12 cellular contexts compared by ENCODE assay signal in genomic region chr20:36666181-36666740, GRCh38. TPM values are rescaled to one million over a fixed set of nuclear protein-coding genes. Genes with fewer than 3 reads are reported as not detected.
DNase-seq lines count a peak whose midpoint lies in the region; ATAC-seq and TF ChIP-seq lines count a peak whose summit lies in the region.
"Had no signal": no experiment of that assay in that cellular context is flagged by ENCODE, and none has a peak within 500 bp of the region (broad histone marks: within the 10 kb centered on the region; RNA-seq: fewer than 3 reads in every experiment).

No MANE protein-coding gene starts in this region.

- H3K36me3 ChIP-seq in endodermal cell (ENCODE audit: control insufficient read depth, insufficient read depth, low read length) = peaks cover 15% of the 10 kb centered on the region

- no peak overlapping the region for H3K27ac Mint-ChIP-seq in activated CD4-positive, alpha-beta T cell treated with anti-CD3 and anti-CD28 coated beads, Interleukin-2, amount 10 ng/mL, durations not matched to agents 24 days and 14 days
- H3K27ac Mint-ChIP-seq in endodermal cell = peak overlapping the region; percentile 38
- H3K27ac Mint-ChIP-seq: CD14-positive monocyte had no signal

- H3K4me3 Mint-ChIP-seq in activated CD4-positive, alpha-beta T cell treated with anti-CD3 and anti-CD28 coated beads, Interleukin-2, amount 10 ng/mL, durations not matched to agents 24 days and 14 days = no peak overlapping the region
- H3K4me3 Mint-ChIP-seq in endodermal cell = no peak overlapping the region
- H3K4me3 Mint-ChIP-seq: CD14-positive monocyte had no signal

- intact Hi-C loops in activated CD4-positive, alpha-beta T cell treated with anti-CD3 and anti-CD28 coated beads, Interleukin-2, amount 10 ng/mL, durations not matched to agents 24 days and 14 days (cut with micrococcal nuclease) = no loop called here

- no peaks in the 10 kb centered on the region for H3K9me3 ChIP-seq in endodermal cell (ENCODE audit: control insufficient read depth, low read length)

- H3K9ac ChIP-seq in endodermal cell (ENCODE audit: extremely low read depth, low read length, poor library complexity, severe bottlenecking) = no peak overlapping the region
- H3K9ac ChIP-seq: parathyroid adenoma had no signal

- no peak for ATAC-seq in GM21447 (IDR thresholded peaks at IDR 0.05; ENCODE audit: unreplicated experiment)

- no peaks in the 10 kb centered on the region for H3K27me3 ChIP-seq in endodermal cell (ENCODE audit: control insufficient read depth, insufficient read depth, low read length, poor library complexity, severe bottlenecking)

- no peaks in the 10 kb centered on the region for H3K27me3 Mint-ChIP-seq in activated CD4-positive, alpha-beta T cell treated with anti-CD3 and anti-CD28 coated beads, Interleukin-2, amount 10 ng/mL, durations not matched to agents 24 days and 14 days
- no peaks in the 10 kb centered on the region for H3K27me3 Mint-ChIP-seq in endodermal cell (ENCODE audit: insufficient read depth)

- TF ChIP-seq CTCF in endodermal cell (conservative IDR thresholded peaks at IDR 0.05) (peak; percentile 45), retinal pigment epithelial cell (conservative IDR thresholded peaks at IDR 0.05; ENCODE audit: low read depth, low read length) (peak; percentile 18)

- peak; percentile 62 for DNase-seq in activated CD4-positive, alpha-beta T cell treated with anti-CD3 and anti-CD28 coated beads, Interleukin-2, amount 10 ng/mL, durations not matched to agents 24 days and 14 days
- no peak for DNase-seq in activated CD4-positive, alpha-beta T cell treated with anti-CD3 and anti-CD28 coated beads, Interleukin-2, amount 50 U/mL, for 1 hour
- DNase-seq in NCI-H526 treated with DMSO at 0.1 percent for 48 hours (lab: John Stamatoyannopoulos, UW) (peak; percentile 78), endodermal cell (no peak), retinal pigment epithelial cell (ENCODE audit: low read depth) (no peak), dedifferentiated amniotic fluid mesenchymal stem cell (ENCODE audit: extremely low spot score) (no peak), NCI-H1694 treated with DMSO at 0.1 percent for 48 hours (lab: John Stamatoyannopoulos, UW) (no peak)
- DNase-seq: anterior cingulate cortex, NCI-H2029 had no signal

- peaks cover 19% of the 10 kb centered on the region for H3K36me3 Mint-ChIP-seq in activated CD4-positive, alpha-beta T cell treated with anti-CD3 and anti-CD28 coated beads, Interleukin-2, amount 10 ng/mL, durations not matched to agents 24 days and 14 days (ENCODE audit: low read depth)
- H3K36me3 Mint-ChIP-seq in endodermal cell (ENCODE audit: low read depth) = peaks cover 27% of the 10 kb centered on the region

- no peak overlapping the region for H3K27ac ChIP-seq in endodermal cell (ENCODE audit: low read depth, low read length)
- H3K27ac ChIP-seq: parathyroid adenoma had no signal

- no peak overlapping the region for H3K4me3 ChIP-seq in endodermal cell (ENCODE audit: low read length)
- H3K4me3 ChIP-seq in retinal pigment epithelial cell (ENCODE audit: low read length) = no peak overlapping the region

- peaks cover under 1% of the 10 kb centered on the region for H3K4me1 Mint-ChIP-seq in activated CD4-positive, alpha-beta T cell treated with anti-CD3 and anti-CD28 coated beads, Interleukin-2, amount 10 ng/mL, durations not matched to agents 24 days and 14 days
- no peaks in the 10 kb centered on the region for H3K4me1 Mint-ChIP-seq in endodermal cell

- H3K9me3 Mint-ChIP-seq in activated CD4-positive, alpha-beta T cell treated with anti-CD3 and anti-CD28 coated beads, Interleukin-2, amount 10 ng/mL, durations not matched to agents 24 days and 14 days = no peaks in the 10 kb centered on the region
- no peaks in the 10 kb centered on the region for H3K9me3 Mint-ChIP-seq in endodermal cell
- H3K9me3 Mint-ChIP-seq: CD14-positive monocyte had no signal

- WGBS in endodermal cell (ENCODE audit: insufficient coverage in 1 of 2, insufficient read length in 1 of 2), 2 experiments = 79 to 91% methylated on average over 2 to 4 of the region's 4 CpGs

- no peaks in the 10 kb centered on the region for H3K4me1 ChIP-seq in endodermal cell (ENCODE audit: control insufficient read depth, insufficient read depth, low read length)
- H3K4me1 ChIP-seq: parathyroid adenoma had no signal

RNA-seq across cellular contexts. Expression of gene SLA2, which starts 20.3 kb away (rescaled TPM):
- 59.0 and 59.6 TPM in 2 replicates for total RNA-seq in activated CD4-positive, alpha-beta T cell treated with anti-CD3 and anti-CD28 coated beads, Interleukin-2, amount 10 ng/mL, durations not matched to agents 24 days and 14 days
- under 1 TPM; 0.44 to 0.68 TPM for total RNA-seq in endodermal cell
- 0.18 TPM for polyA plus RNA-seq in endodermal cell (2013, experiment 1 of 2)
- 0.12 TPM for polyA plus RNA-seq in endodermal cell (2013, experiment 2 of 2)

Comparison
In these comparisons a context has a peak if more than half of its experiments do, and no peak if none do; other contexts are left out.
1. DNase-seq: peak in activated CD4-positive, alpha-beta T cell treated with anti-CD3 and anti-CD28 coated beads, Interleukin-2, amount 10 ng/mL, durations not matched to agents 24 days and 14 days (single experiment) and NCI-H526 treated with DMSO at 0.1 percent for 48 hours (single experiment); none in activated CD4-positive, alpha-beta T cell treated with anti-CD3 and anti-CD28 coated beads, Interleukin-2, amount 50 U/mL, for 1 hour (single experiment), endodermal cell (single experiment), retinal pigment epithelial cell (single experiment), dedifferentiated amniotic fluid mesenchymal stem cell (single experiment) and NCI-H1694 treated with DMSO at 0.1 percent for 48 hours (single experiment).
2. RNA of gene SLA2, which starts 20.3 kb away (total RNA-seq): 59.0 to 59.6 TPM in activated CD4-positive, alpha-beta T cell treated with anti-CD3 and anti-CD28 coated beads, Interleukin-2, amount 10 ng/mL, durations not matched to agents 24 days and 14 days; 0.44 to 0.68 TPM in endodermal cell; every median in the first group is over 10 times any median in the second.